In the genomic region with DNA sequence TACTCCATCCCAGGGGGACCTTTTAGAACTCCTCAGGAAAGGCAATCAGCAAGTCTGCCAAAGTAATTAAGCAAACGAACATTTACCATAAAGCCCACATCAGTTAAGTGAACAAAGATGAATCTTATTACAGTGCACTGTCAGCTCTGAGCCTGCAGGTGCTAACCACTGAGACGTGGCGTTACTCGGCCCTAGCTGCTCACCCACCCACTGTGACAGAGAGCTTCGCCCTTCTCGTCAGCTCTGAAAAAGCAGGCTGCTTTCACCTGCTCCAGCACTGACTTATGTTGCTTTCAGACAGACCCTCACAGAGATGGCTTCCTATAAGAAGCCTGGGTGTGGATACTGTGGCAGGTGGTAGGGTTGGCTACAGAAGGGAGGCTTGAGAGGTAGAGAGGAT, we compare ENCODE assay signal across 10 cellular contexts. TPM values are rescaled to one million over a fixed set of nuclear protein-coding genes. Genes with fewer than 3 reads are reported as not detected.
DNase-seq lines count a peak whose midpoint lies in the region; ATAC-seq and TF ChIP-seq lines count a peak whose summit lies in the region.
"Had no signal": no experiment of that assay in that cellular context is flagged by ENCODE, and none has a peak within 500 bp of the region (broad histone marks: within the 10 kb centered on the region; RNA-seq: fewer than 3 reads in every experiment).

No MANE protein-coding gene starts in this region.

- H3K4me3 ChIP-seq in GM23338: no peak overlapping the region
- no peak overlapping the region for H3K4me3 ChIP-seq in Karpas-422 (ENCODE audit: low read length)
- H3K4me3 ChIP-seq in neural cell (ENCODE audit: low read length): peak overlapping the region; percentile 22

- no peak overlapping the region for H3K9ac ChIP-seq in Karpas-422 (ENCODE audit: low read length)
- peak overlapping the region; percentile 40 for H3K9ac ChIP-seq in neural cell (ENCODE audit: low read length)

- H3K36me3 ChIP-seq in GM23338 (ENCODE audit: insufficient read depth): no peaks in the 10 kb centered on the region
- H3K36me3 ChIP-seq in Karpas-422 (ENCODE audit: insufficient read depth, low read length): no peaks in the 10 kb centered on the region
- no peaks in the 10 kb centered on the region for H3K36me3 ChIP-seq in neural cell (ENCODE audit: insufficient read depth, low read length)

- H3K27me3 ChIP-seq in GM23338 (ENCODE audit: insufficient read depth) (no peaks in the 10 kb centered on the region), Karpas-422 (ENCODE audit: low read length) (no peaks in the 10 kb centered on the region), neural cell (ENCODE audit: insufficient read depth, low read depth, low read length) (no peaks in the 10 kb centered on the region)

- H3K27me3 Mint-ChIP-seq in GM23338 (ENCODE audit: insufficient read depth, low read depth, poor library complexity): peaks cover 1% of the 10 kb centered on the region
- no peaks in the 10 kb centered on the region for H3K27me3 Mint-ChIP-seq in activated T-helper 2 cell treated with anti-CD3 and anti-CD28 coated beads, Interferon-gamma antibody, Interleukin-2, Interleukin-4, amounts not matched to agents 10 μg/mL and 5 μg/mL and 100 μg/mL, durations not matched to agents 14 hours and 24 hours and 36 hours (ENCODE audit: low read depth)

- peak; percentile 48 for DNase-seq in NCI-H1436 (lab: John Stamatoyannopoulos, UW)
- DNase-seq in NCI-H1436 treated with DMSO at 0.1 percent for 48 hours (lab: John Stamatoyannopoulos, UW): no peak
- DNase-seq in GM23338 (ENCODE audit: low spot score): peak; percentile 62
- DNase-seq in Karpas-422: peak; percentile 54
- DNase-seq in activated T-helper 2 cell treated with anti-CD3 and anti-CD28 coated beads, Interferon-gamma antibody, Interleukin-2, Interleukin-4, amounts not matched to agents 10 μg/mL and 5 μg/mL and 100 μg/mL, durations not matched to agents 14 hours and 24 hours and 36 hours (ENCODE audit: low spot score): no peak
- no peak for DNase-seq in RPMI8226
- DNase-seq in HuH-7.5 (ENCODE audit: low spot score): no peak
- DNase-seq: stimulated activated CD4-positive, alpha-beta T cell treated with anti-CD3 and anti-CD28 coated beads, Interleukin-1b, Interleukin-23, amount 100 ng/mL, for 48 hours had no signal

- H3K4me1 ChIP-seq in GM23338 (ENCODE audit: insufficient read depth): peaks cover 24% of the 10 kb centered on the region
- H3K4me1 ChIP-seq in Karpas-422 (ENCODE audit: low read length): peaks cover 34% of the 10 kb centered on the region

- ATAC-seq in GM23338: peak; percentile 78

- H3K27ac ChIP-seq in GM23338 (ENCODE audit: low read depth): no peak overlapping the region
- H3K27ac ChIP-seq in Karpas-422 (ENCODE audit: low read length): peak overlapping the region; percentile 54
- H3K27ac ChIP-seq in neural cell (ENCODE audit: low read length): peak overlapping the region; percentile 61
- H3K27ac ChIP-seq: 22Rv1 had no signal

- H3K9me3 Mint-ChIP-seq in GM23338: no peaks in the 10 kb centered on the region
- H3K9me3 Mint-ChIP-seq in activated T-helper 2 cell treated with anti-CD3 and anti-CD28 coated beads, Interferon-gamma antibody, Interleukin-2, Interleukin-4, amounts not matched to agents 10 μg/mL and 5 μg/mL and 100 μg/mL, durations not matched to agents 14 hours and 24 hours and 36 hours: no peaks in the 10 kb centered on the region

- TF ChIP-seq RAD21 in neural cell (conservative IDR thresholded peaks at IDR 0.05): peak; percentile 20

- H3K9me3 ChIP-seq in Karpas-422 (ENCODE audit: low read length) (no peaks in the 10 kb centered on the region), neural cell (ENCODE audit: low read length) (no peaks in the 10 kb centered on the region)

- H3K4me2 ChIP-seq in GM23338: peak overlapping the region; percentile 64
- peak overlapping the region; percentile 16 for H3K4me2 ChIP-seq in Karpas-422 (ENCODE audit: low read depth, low read length, poor library complexity, severe bottlenecking)
- H3K4me2 ChIP-seq in neural cell (ENCODE audit: low read length): no peak overlapping the region

- TF ChIP-seq CTCF in GM23338 (conservative IDR thresholded peaks at IDR 0.05; ENCODE audit: low read depth in 2 of 2) (no peak), neural cell (IDR thresholded peaks at IDR 0.05; ENCODE audit: poor library complexity, severe bottlenecking) (peak; percentile 36)

- TF ChIP-seq EP300 in neural cell (conservative IDR thresholded peaks at IDR 0.05; ENCODE audit: poor library complexity, severe bottlenecking): no peak

- H3K79me2 ChIP-seq in GM23338 (replicated peaks; ENCODE audit: insufficient read depth): no peaks in the 10 kb centered on the region
- H3K79me2 ChIP-seq in Karpas-422 (ENCODE audit: low read length): no peaks in the 10 kb centered on the region
- H3K79me2 ChIP-seq in neural cell (replicated peaks; ENCODE audit: insufficient read depth, low read length): no peaks in the 10 kb centered on the region

- peak overlapping the region; percentile 30; the same call in 1 of the 2 replicates for H3K27ac Mint-ChIP-seq in GM23338
- H3K27ac Mint-ChIP-seq in activated T-helper 2 cell treated with anti-CD3 and anti-CD28 coated beads, Interferon-gamma antibody, Interleukin-2, Interleukin-4, amounts not matched to agents 10 μg/mL and 5 μg/mL and 100 μg/mL, durations not matched to agents 14 hours and 24 hours and 36 hours: no peak overlapping the region

- no peaks in the 10 kb centered on the region for H3K9me2 ChIP-seq in GM23338 (ENCODE audit: insufficient read depth)
- H3K9me2 ChIP-seq in Karpas-422 (replicated peaks; ENCODE audit: insufficient read depth, low read length): no peaks in the 10 kb centered on the region
- H3K9me2 ChIP-seq in neural cell (ENCODE audit: insufficient read depth, low read length): no peaks in the 10 kb centered on the region

- no peaks in the 10 kb centered on the region for H3F3A ChIP-seq in GM23338 (replicated peaks; ENCODE audit: low read depth)
- no peaks in the 10 kb centered on the region for H3F3A ChIP-seq in neural cell (ENCODE audit: insufficient read depth, low read length, poor library complexity, severe bottlenecking)

- peak overlapping the region; percentile 44; the same call in 1 of the 3 replicates for H3K4me3 Mint-ChIP-seq in GM23338
- no peak overlapping the region for H3K4me3 Mint-ChIP-seq in activated T-helper 2 cell treated with anti-CD3 and anti-CD28 coated beads, Interferon-gamma antibody, Interleukin-2, Interleukin-4, amounts not matched to agents 10 μg/mL and 5 μg/mL and 100 μg/mL, durations not matched to agents 14 hours and 24 hours and 36 hours (ENCODE audit: low read depth)

- no peak overlapping the region for H2AFZ ChIP-seq in GM23338
- no peak overlapping the region for H2AFZ ChIP-seq in Karpas-422 (ENCODE audit: low read length)
- no peak overlapping the region for H2AFZ ChIP-seq in neural cell (ENCODE audit: low read depth, low read length)

- intact Hi-C loops in activated T-helper 2 cell treated with anti-CD3 and anti-CD28 coated beads, Interferon-gamma antibody, Interleukin-2, Interleukin-4, amounts not matched to agents 10 μg/mL and 5 μg/mL and 100 μg/mL, durations not matched to agents 14 hours and 24 hours and 36 hours (cut with micrococcal nuclease): no loop called here

- H4K20me1 ChIP-seq in GM23338 (replicated peaks; ENCODE audit: insufficient read depth) (no peaks in the 10 kb centered on the region), Karpas-422 (ENCODE audit: insufficient read depth, low read depth, low read length) (no peaks in the 10 kb centered on the region), neural cell (ENCODE audit: insufficient read depth) (no peaks in the 10 kb centered on the region)

- peaks cover 40% of the 10 kb centered on the region for H3K4me1 Mint-ChIP-seq in GM23338
- H3K4me1 Mint-ChIP-seq in activated T-helper 2 cell treated with anti-CD3 and anti-CD28 coated beads, Interferon-gamma antibody, Interleukin-2, Interleukin-4, amounts not matched to agents 10 μg/mL and 5 μg/mL and 100 μg/mL, durations not matched to agents 14 hours and 24 hours and 36 hours (ENCODE audit: low read depth): peaks cover 10% of the 10 kb centered on the region

- H3K36me3 Mint-ChIP-seq in GM23338 (ENCODE audit: low read depth): no peaks in the 10 kb centered on the region
- H3K36me3 Mint-ChIP-seq in activated T-helper 2 cell treated with anti-CD3 and anti-CD28 coated beads, Interferon-gamma antibody, Interleukin-2, Interleukin-4, amounts not matched to agents 10 μg/mL and 5 μg/mL and 100 μg/mL, durations not matched to agents 14 hours and 24 hours and 36 hours (ENCODE audit: low read depth): no peaks in the 10 kb centered on the region

TF ChIP-seq in GM23338, 12 proteins besides CTCF, POLR2A, EP300 and RAD21 (continues in another document):
- TF ChIP-seq, protein P1, sequence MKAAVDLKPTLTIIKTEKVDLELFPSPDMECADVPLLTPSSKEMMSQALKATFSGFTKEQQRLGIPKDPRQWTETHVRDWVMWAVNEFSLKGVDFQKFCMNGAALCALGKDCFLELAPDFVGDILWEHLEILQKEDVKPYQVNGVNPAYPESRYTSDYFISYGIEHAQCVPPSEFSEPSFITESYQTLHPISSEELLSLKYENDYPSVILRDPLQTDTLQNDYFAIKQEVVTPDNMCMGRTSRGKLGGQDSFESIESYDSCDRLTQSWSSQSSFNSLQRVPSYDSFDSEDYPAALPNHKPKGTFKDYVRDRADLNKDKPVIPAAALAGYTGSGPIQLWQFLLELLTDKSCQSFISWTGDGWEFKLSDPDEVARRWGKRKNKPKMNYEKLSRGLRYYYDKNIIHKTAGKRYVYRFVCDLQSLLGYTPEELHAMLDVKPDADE (IDR thresholded peaks at IDR 0.05): no peak

TF ChIP-seq in neural cell, 6 proteins besides CTCF, POLR2A, EP300 and RAD21:
- TF ChIP-seq POLR2AphosphoS5 (IDR thresholded peaks at IDR 0.05) (peak; percentile 31), SMC3 (conservative IDR thresholded peaks at IDR 0.05; ENCODE audit: poor library complexity) (no peak)

RNA-seq across cellular contexts. Expression of a gene that starts 57.7 kb away (rescaled TPM):
- 2.2 and 2.9 TPM in 2 replicates for total RNA-seq in GM23338 (2014; rRNA removed; shearing (Covaris generic))
- polyA plus RNA-seq in GM23338 (2016; fragmentation: Nextera tagmentation; extraction: Ambion mirVana) (2.2 and 2.6 TPM in 2 replicates), neural cell (8.9 and 10.0 TPM in 2 replicates)
- total RNA-seq in Karpas-422 (2014; rRNA removed; shearing (Covaris generic); ENCODE audit: low replicate concordance): 0.61 and 2.4 TPM in 2 replicates
- 5.4 and 6.0 TPM in 2 replicates for polyA minus RNA-seq in neural cell
- total RNA-seq in activated T-helper 2 cell treated with anti-CD3 and anti-CD28 coated beads, Interferon-gamma antibody, Interleukin-2, Interleukin-4, amounts not matched to agents 10 μg/mL and 5 μg/mL and 100 μg/mL, durations not matched to agents 14 hours and 24 hours and 36 hours: 3.2 TPM in 2 replicates

Comparison
In these comparisons a context has a peak if more than half of its experiments do, and no peak if none do; other contexts are left out.
1. DNase-seq: peak in NCI-H1436 (single experiment), GM23338 (single experiment) and Karpas-422 (single experiment); none in NCI-H1436 treated with DMSO at 0.1 percent for 48 hours (single experiment), activated T-helper 2 cell treated with anti-CD3 and anti-CD28 coated beads, Interferon-gamma antibody, Interleukin-2, Interleukin-4, amounts not matched to agents 10 μg/mL and 5 μg/mL and 100 μg/mL, durations not matched to agents 14 hours and 24 hours and 36 hours (single experiment), RPMI8226 (single experiment) and HuH-7.5 (single experiment).